In the genomic region with DNA sequence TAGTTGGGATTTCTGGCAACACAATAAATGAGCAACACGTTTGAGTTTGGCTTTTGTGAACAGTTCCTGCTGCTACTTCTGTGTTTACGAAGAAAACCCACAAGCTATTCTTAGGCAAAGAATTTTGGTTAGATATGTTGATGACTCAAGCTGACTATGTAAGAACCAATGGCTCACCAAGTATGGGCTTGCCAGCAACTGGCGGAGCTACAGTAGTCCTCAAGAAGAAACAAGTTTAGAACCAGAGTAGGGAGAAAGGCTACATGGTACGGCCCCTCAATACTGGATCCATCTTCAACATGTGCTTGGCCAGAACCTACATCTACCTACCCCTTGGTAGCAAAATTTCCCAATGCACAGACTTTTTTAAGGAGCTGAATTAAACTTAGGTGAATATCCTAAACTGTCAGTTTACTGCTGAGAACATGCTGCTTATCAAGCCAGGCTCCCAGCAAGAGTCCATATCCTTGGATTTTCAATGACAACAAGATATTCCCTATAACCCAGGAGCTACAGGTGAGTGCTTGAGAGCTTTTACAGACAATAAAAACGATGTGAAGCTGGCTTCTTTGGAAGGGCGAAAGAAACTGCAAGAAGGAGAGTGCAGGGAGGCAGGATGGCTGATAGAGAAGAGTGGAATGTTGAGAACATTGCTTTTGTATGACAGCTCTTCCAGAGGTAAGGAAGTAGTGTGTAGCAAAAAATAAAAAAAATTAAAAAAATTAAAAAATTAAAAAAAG, we compare ENCODE assay signal across 9 cellular contexts.
DNase-seq lines count a peak whose midpoint lies in the region; ATAC-seq and TF ChIP-seq lines count a peak whose summit lies in the region.
"Had no signal": no experiment of that assay in that cellular context is flagged by ENCODE, and none has a peak within 500 bp of the region (broad histone marks: within the 10 kb centered on the region; RNA-seq: fewer than 3 reads in every experiment).

No MANE protein-coding gene starts in this region.

- intact Hi-C loops in activated B cell treated with CpG ODN at 0.5 μM for 24 hours (cut with micrococcal nuclease), result loop anchor here (2.0 kb wide), 1 partner anchor 17 kb away; no protein-coding TSS in a partner anchor

- H3K4me3 ChIP-seq in AG04449 (ENCODE audit: low read depth, low read length), result peak overlapping the region; percentile 34
- H3K4me3 ChIP-seq: dorsolateral prefrontal cortex had no signal

- peak; percentile 75 for ATAC-seq in GM19023 (IDR thresholded peaks at IDR 0.05; ENCODE audit: unreplicated experiment)
- ATAC-seq in HG03442 (IDR thresholded peaks at IDR 0.05; ENCODE audit: unreplicated experiment), result peak; percentile 95
- peak; percentile 40 for ATAC-seq in activated B cell treated with CpG ODN at 0.5 μM for 24 hours (ENCODE audit: low read depth)

- no peak overlapping the region for H3K27ac Mint-ChIP-seq in activated B cell treated with CpG ODN at 0.5 μM for 24 hours

- peak; percentile 94 for DNase-seq in AG04449 (ENCODE audit: low read depth, low spot score)
- DNase-seq in activated B cell treated with CpG ODN at 0.5 μM for 24 hours, result no peak
- DNase-seq in hepatic stellate cell (ENCODE audit: low spot score), result peak; percentile 70
- peak; percentile 56 for DNase-seq in superior temporal gyrus (ENCODE audit: extremely low spot score)
- DNase-seq in HEK293T (ENCODE audit: extremely low spot score), result no peak
- no peak for DNase-seq in occipital lobe (lab: John Stamatoyannopoulos, UW)

- POLR2A ChIA-PET in AG04449 (lab: Yijun Ruan, JAX) (interaction anchor here (0.9 to 1.4 kb wide), 4 partner anchors 13 to 414 kb away, joined by 3 to 7 read pairs (median 4); a partner anchor contains a TSS), activated B cell treated with CpG ODN at 0.5 μM for 24 hours (lab: Charles Lee) (no interaction called here), HEK293T (lab: Yijun Ruan, JAX) (no interaction called here)

- peaks cover 34% of the 10 kb centered on the region for H3K4me1 Mint-ChIP-seq in activated B cell treated with CpG ODN at 0.5 μM for 24 hours

- H3K36me3 Mint-ChIP-seq in activated B cell treated with CpG ODN at 0.5 μM for 24 hours (ENCODE audit: low read depth), result peaks cover 30% of the 10 kb centered on the region

- CTCF ChIA-PET in AG04449 (lab: Yijun Ruan, JAX), result interaction anchor here (0.9 to 1.9 kb wide), 4 partner anchors 10 to 92 kb away, joined by 3 to 7 read pairs (median 4); no protein-coding TSS in a partner anchor
- CTCF ChIA-PET in activated B cell treated with CpG ODN at 0.5 μM for 24 hours (lab: Charles Lee), result interaction anchor here (0.9 kb wide), 1 partner anchor 50 kb away, joined by 3 read pairs; no protein-coding TSS in a partner anchor
- CTCF ChIA-PET in HEK293T (lab: Yijun Ruan, JAX), result no interaction called here

- H3K4me3 Mint-ChIP-seq in activated B cell treated with CpG ODN at 0.5 μM for 24 hours, result no peak overlapping the region

- H3K9me3 Mint-ChIP-seq in activated B cell treated with CpG ODN at 0.5 μM for 24 hours, result no peaks in the 10 kb centered on the region

- TF ChIP-seq CTCF in AG04449 (IDR thresholded peaks at IDR 0.05; ENCODE audit: insufficient read depth, low read length, missing control alignments) (no peak), activated B cell treated with CpG ODN at 0.5 μM for 24 hours (IDR thresholded peaks at IDR 0.05) (no peak)

- no peaks in the 10 kb centered on the region for H3K27me3 Mint-ChIP-seq in activated B cell treated with CpG ODN at 0.5 μM for 24 hours

TF ChIP-seq in HEK293T, 16 proteins besides CTCF, POLR2A, EP300 and RAD21:
- TF ChIP-seq LEF1 (IDR thresholded peaks at IDR 0.05; ENCODE audit: borderline replicate concordance) (no peak), SUZ12 (IDR thresholded peaks at IDR 0.05) (no peak), ZNF384 (IDR thresholded peaks at IDR 0.05) (no peak), NFRKB (IDR thresholded peaks at IDR 0.05) (no peak), FOXA1 (IDR thresholded peaks at IDR 0.05) (no peak), ARNT (IDR thresholded peaks at IDR 0.05) (no peak), TARDBP (IDR thresholded peaks at IDR 0.05) (no peak), L3MBTL2 (conservative IDR thresholded peaks at IDR 0.05) (no peak), FOXK2 (IDR thresholded peaks at IDR 0.05) (no peak), SP1 (IDR thresholded peaks at IDR 0.05) (no peak), CTBP1 (IDR thresholded peaks at IDR 0.05; ENCODE audit: borderline replicate concordance) (no peak), FOXM1 (IDR thresholded peaks at IDR 0.05; ENCODE audit: borderline replicate concordance) (no peak), BHLHE40 (IDR thresholded peaks at IDR 0.05; ENCODE audit: borderline replicate concordance) (no peak), ELF4 (IDR thresholded peaks at IDR 0.05) (no peak), HDGF (IDR thresholded peaks at IDR 0.05; ENCODE audit: borderline replicate concordance) (no peak)
- TF ChIP-seq, protein P1, sequence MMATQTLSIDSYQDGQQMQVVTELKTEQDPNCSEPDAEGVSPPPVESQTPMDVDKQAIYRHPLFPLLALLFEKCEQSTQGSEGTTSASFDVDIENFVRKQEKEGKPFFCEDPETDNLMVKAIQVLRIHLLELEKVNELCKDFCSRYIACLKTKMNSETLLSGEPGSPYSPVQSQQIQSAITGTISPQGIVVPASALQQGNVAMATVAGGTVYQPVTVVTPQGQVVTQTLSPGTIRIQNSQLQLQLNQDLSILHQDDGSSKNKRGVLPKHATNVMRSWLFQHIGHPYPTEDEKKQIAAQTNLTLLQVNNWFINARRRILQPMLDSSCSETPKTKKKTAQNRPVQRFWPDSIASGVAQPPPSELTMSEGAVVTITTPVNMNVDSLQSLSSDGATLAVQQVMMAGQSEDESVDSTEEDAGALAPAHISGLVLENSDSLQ (IDR thresholded peaks at IDR 0.05), result no peak

Comparison
In these comparisons a context has a peak if more than half of its experiments do, and no peak if none do; other contexts are left out.
1. DNase-seq: peak in AG04449 (single experiment), hepatic stellate cell (single experiment) and superior temporal gyrus (single experiment); none in activated B cell treated with CpG ODN at 0.5 μM for 24 hours (single experiment), HEK293T (single experiment) and occipital lobe (single experiment).
2. ATAC-seq: peak in every context shown above with its lines; median percentile 95 in HG03442; 75 in GM19023; 40 in activated B cell treated with CpG ODN at 0.5 μM for 24 hours.